Comparison of ENCODE assay signal across 7 cellular contexts in genomic region chr1:75265792-75266191, GRCh38.
DNase-seq lines count a peak whose midpoint lies in the region; ATAC-seq, FAIRE-seq and TF ChIP-seq lines count a peak whose summit lies in the region.

No MANE protein-coding gene starts in this region.

- intact Hi-C loops in esophagus squamous epithelium (cut with DNase I) (no loop called here), psoas muscle (cut with DNase I) (loop anchor here (5.0 to 10.0 kb wide), 3 partner anchors 109 to 369 kb away; no protein-coding TSS in a partner anchor)

- DNase-seq in HPDE6-E6E7 (ENCODE audit: extremely low spot score): peak; percentile 3
- DNase-seq in OCI-M1 (lab: John Stamatoyannopoulos, UW): peak; percentile 77
- no peak for DNase-seq in esophagus squamous epithelium (lab: John Stamatoyannopoulos, UW)
- no peak for DNase-seq in psoas muscle
- DNase-seq in amygdala (lab: John Stamatoyannopoulos, UW): no peak

- WGBS in esophagus squamous epithelium, 2 donors: 8 to 10% methylated on average over 6 of the region's 6 CpGs
- 4 to 8% (median 6%) methylated on average over 6 of the region's 6 CpGs for WGBS in psoas muscle, 3 donors

- H3K27ac ChIP-seq in esophagus squamous epithelium: no peak overlapping the region
- H3K27ac ChIP-seq in psoas muscle: no peak overlapping the region

- H3K4me3 ChIP-seq in esophagus squamous epithelium (no peak overlapping the region), psoas muscle (no peak overlapping the region)

- peak; percentile 92 for ATAC-seq in GM21390 (IDR thresholded peaks at IDR 0.05; ENCODE audit: unreplicated experiment)
- ATAC-seq in psoas muscle: peak in 2 of 4 donors; percentile 44 to 63

- TF ChIP-seq POLR2A in esophagus squamous epithelium (IDR thresholded peaks at IDR 0.05): no peak

- H3K9me3 ChIP-seq in esophagus squamous epithelium (no peaks in the 10 kb centered on the region), psoas muscle (no peaks in the 10 kb centered on the region)

- H3K36me3 ChIP-seq in esophagus squamous epithelium (no peaks in the 10 kb centered on the region), psoas muscle (ENCODE audit: insufficient read depth in 1 of 2, low read depth in 1 of 2) (no peaks in the 10 kb centered on the region)

- no peaks in the 10 kb centered on the region for H3K4me1 ChIP-seq in esophagus squamous epithelium
- no peaks in the 10 kb centered on the region for H3K4me1 ChIP-seq in psoas muscle

- H3K27me3 ChIP-seq in esophagus squamous epithelium (no peaks in the 10 kb centered on the region), psoas muscle (ENCODE audit: insufficient read depth in 3 of 3, low read length in 2 of 3) (no peaks in the 10 kb centered on the region)

- FAIRE-seq in G401.6 (lab: Jason Lieb, UNC): peak; percentile 78

- TF ChIP-seq CTCF in esophagus squamous epithelium (IDR thresholded peaks at IDR 0.05): peak in 5 of 6 experiments; percentile 44 to 61 (median 49)
- peak; percentile 63 for TF ChIP-seq CTCF in psoas muscle (IDR thresholded peaks at IDR 0.05)

Comparison
In these comparisons a context has a peak if more than half of its experiments do, and no peak if none do; other contexts are left out.
1. DNase-seq: peak in HPDE6-E6E7 (single experiment) and OCI-M1 (single experiment); none in esophagus squamous epithelium (single experiment), psoas muscle (0 of 2) and amygdala (0 of 56).